18 cellular contexts compared by ENCODE assay signal in genomic region chr3:158780795-158781590, GRCh38. TPM values are rescaled to one million over a fixed set of nuclear protein-coding genes. Genes with fewer than 3 reads are reported as not detected.
"Had no signal": no experiment of that assay in that cellular context is flagged by ENCODE, and none has a peak within 500 bp of the region (broad histone marks: within the 10 kb centered on the region; RNA-seq: fewer than 3 reads in every experiment).

No MANE protein-coding gene starts in this region.

- H3K9me3 Mint-ChIP-seq: naive thymus-derived CD4-positive, alpha-beta T cell; stimulated activated memory B cell treated with anti-CD40 and anti-IgM and Interleukin-4, amounts not matched to agents 10 μg/mL and 1 μg/mL and 100 μg/mL, for 72 hours had no signal

- H3K27ac ChIP-seq: esophagus squamous epithelium, heart left ventricle, neutrophil, thyroid gland had no signal

- H3K27ac Mint-ChIP-seq: activated naive CD8-positive, alpha-beta T cell; naive thymus-derived CD4-positive, alpha-beta T cell; stimulated activated memory B cell treated with anti-CD40 and anti-IgM and Interleukin-4, amounts not matched to agents 10 μg/mL and 1 μg/mL and 100 μg/mL, for 72 hours had no signal

- H3K4me3 ChIP-seq: esophagus squamous epithelium, heart left ventricle, mucosa of descending colon, thyroid gland had no signal

- FAIRE-seq: urothelium cell line had no signal

- DNase-seq: activated CD4-positive, alpha-beta T cell treated with anti-CD3 and anti-CD28 coated beads, Interleukin-2, amount 50 U/mL, for 1 hour; activated CD4-positive, CD25-positive, alpha-beta regulatory T cell; activated CD8-positive, alpha-beta memory T cell treated with anti-CD3 and anti-CD28 coated beads for 24 hours; activated gamma-delta T cell treated with Interleukin-2 at 50 U/mL for 16 hours; amygdala; cerebellar nuclear complex; esophagus squamous epithelium; foreskin melanocyte; heart left ventricle; mammary epithelial cell; mucosa of descending colon; naive thymus-derived CD4-positive, alpha-beta T cell; stimulated activated CD4-positive, alpha-beta T cell treated with anti-CD3 and anti-CD28 coated beads, Interleukin-2, amount 100 ng/mL, for 48 hours; thyroid gland had no signal

- H3K4me3 Mint-ChIP-seq: activated naive CD8-positive, alpha-beta T cell; naive thymus-derived CD4-positive, alpha-beta T cell; stimulated activated memory B cell treated with anti-CD40 and anti-IgM and Interleukin-4, amounts not matched to agents 10 μg/mL and 1 μg/mL and 100 μg/mL, for 72 hours had no signal

- H3K9me3 ChIP-seq: esophagus squamous epithelium, heart left ventricle, mucosa of descending colon, neutrophil, thyroid gland had no signal

- H3K27me3 ChIP-seq: esophagus squamous epithelium, heart left ventricle, neutrophil, thyroid gland had no signal

- H3K36me3 Mint-ChIP-seq: stimulated activated memory B cell treated with anti-CD40 and anti-IgM and Interleukin-4, amounts not matched to agents 10 μg/mL and 1 μg/mL and 100 μg/mL, for 72 hours had no signal

- H3K36me3 ChIP-seq: esophagus squamous epithelium, heart left ventricle, neutrophil, thyroid gland had no signal

- H3K4me1 Mint-ChIP-seq: naive thymus-derived CD4-positive, alpha-beta T cell; stimulated activated memory B cell treated with anti-CD40 and anti-IgM and Interleukin-4, amounts not matched to agents 10 μg/mL and 1 μg/mL and 100 μg/mL, for 72 hours had no signal

- ATAC-seq: heart left ventricle; naive thymus-derived CD4-positive, alpha-beta T cell; stimulated activated memory B cell treated with anti-CD40 and anti-IgM and Interleukin-4, amounts not matched to agents 10 μg/mL and 1 μg/mL and 100 μg/mL, for 72 hours had no signal

- H3K27me3 Mint-ChIP-seq: activated naive CD8-positive, alpha-beta T cell; naive thymus-derived CD4-positive, alpha-beta T cell; stimulated activated memory B cell treated with anti-CD40 and anti-IgM and Interleukin-4, amounts not matched to agents 10 μg/mL and 1 μg/mL and 100 μg/mL, for 72 hours had no signal

RNA-seq across cellular contexts. Expression of gene RARRES1, which starts 48.7 kb away (rescaled TPM):
- total RNA-seq: naive thymus-derived CD4-positive, alpha-beta T cell had no signal
- polyA plus RNA-seq: naive thymus-derived CD4-positive, alpha-beta T cell had no signal
